In the genomic region with DNA sequence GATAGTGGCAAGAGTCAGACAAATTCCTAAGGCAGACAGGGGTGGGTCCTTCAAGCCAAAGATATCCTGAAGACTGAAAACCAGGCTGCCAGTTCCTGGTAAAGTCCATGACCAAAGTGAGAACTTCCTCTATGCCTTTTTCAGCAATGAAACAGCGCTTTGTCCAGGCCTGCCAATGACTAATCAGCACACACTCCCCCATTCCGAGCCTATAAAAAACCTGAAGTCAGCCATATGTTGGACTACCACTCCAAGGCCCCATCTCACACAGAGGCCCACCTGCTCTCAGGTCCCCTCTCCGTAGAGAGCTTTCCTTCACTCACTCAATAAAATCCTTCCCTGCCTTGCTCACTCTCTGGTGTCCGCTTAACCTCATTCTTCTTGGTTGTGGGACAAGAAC, we compare ENCODE assay signal across 22 cellular contexts.
"Had no signal": no experiment of that assay in that cellular context is flagged by ENCODE, and none has a peak within 500 bp of the region (broad histone marks: within the 10 kb centered on the region; RNA-seq: fewer than 3 reads in every experiment).

No MANE protein-coding gene starts in this region.

- H3K27ac ChIP-seq: esophagus muscularis mucosa, gastrocnemius medialis, neutrophil, ovary, prostate gland, spleen, thoracic aorta, vagina had no signal

- DNase-seq: activated CD4-positive, alpha-beta T cell treated with anti-CD3 and anti-CD28 coated beads for 4 hours; activated CD4-positive, alpha-beta T cell treated with anti-CD3 and anti-CD28 coated beads, Interleukin-2, amount 50 U/mL, for 48 hours; activated CD4-positive, CD25-positive, alpha-beta regulatory T cell; activated naive CD4-positive, alpha-beta T cell treated with anti-CD3 and anti-CD28 coated beads, Interleukin-2, amount 10 ng/mL, durations not matched to agents 7 days and 5 days; activated T-cell treated with anti-CD3 and anti-CD28 coated beads, Interleukin-2, amount 50 U/mL, for 48 hours; amygdala; caudate nucleus; dermis blood vessel endothelial cell; effector CD8-positive, alpha-beta T cell; gastrocnemius medialis; hippocampal formation; left ventricle myocardium superior; ovary; spleen; stimulated activated CD4-positive, alpha-beta T cell treated with anti-CD3 and anti-CD28 coated beads, Interleukin-4, amount 100 ng/mL, for 1 hour; stimulated activated naive CD4-positive, alpha-beta T cell had no signal

- H3K36me3 ChIP-seq: esophagus muscularis mucosa, gastrocnemius medialis, neutrophil, ovary, prostate gland, spleen, thoracic aorta, vagina had no signal

- H3K4me3 ChIP-seq: esophagus muscularis mucosa, gastrocnemius medialis, ovary, prostate gland, spleen, thoracic aorta, vagina had no signal

- ATAC-seq: gastrocnemius medialis; left ventricle myocardium superior; natural killer cell treated with Interleukin-12 subunit alpha and Interleukin-12 subunit beta and Interleukin-15 and Interleukin-18, amount 100 ng/mL, for 72 hours had no signal

- H3K27me3 ChIP-seq: esophagus muscularis mucosa, gastrocnemius medialis, neutrophil, ovary, spleen, vagina had no signal

- H3K9me3 ChIP-seq: esophagus muscularis mucosa, gastrocnemius medialis, neutrophil, prostate gland, thoracic aorta, vagina had no signal

- H3K4me1 ChIP-seq: esophagus muscularis mucosa, gastrocnemius medialis, prostate gland, spleen, vagina had no signal
